ENCODE assay signal across 8 cellular contexts in the genomic region with DNA sequence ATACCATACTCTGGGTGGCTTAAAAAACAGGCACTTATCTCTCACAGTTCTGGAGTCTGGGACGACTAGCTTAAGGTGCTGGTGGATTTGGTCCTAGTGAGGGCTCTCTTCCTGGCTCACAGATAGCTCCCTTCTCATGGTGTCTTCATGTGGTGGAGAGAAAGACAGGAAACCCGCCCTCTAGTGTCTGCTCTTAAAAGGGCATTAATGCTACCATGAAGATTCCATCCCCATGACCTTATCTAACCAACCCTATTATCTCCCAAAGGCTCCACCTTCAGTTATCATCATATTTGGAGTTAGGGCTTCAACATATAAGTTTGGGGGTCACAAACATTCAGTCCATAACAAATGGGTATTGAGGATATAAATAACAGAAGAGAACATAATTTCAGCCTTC.
DNase-seq lines count a peak whose midpoint lies in the region; ATAC-seq and TF ChIP-seq lines count a peak whose summit lies in the region.

No MANE protein-coding gene starts in this region.

- H3K4me1 ChIP-seq in Peyer's patch (no peaks in the 10 kb centered on the region), thyroid gland (no peaks in the 10 kb centered on the region)

- DNase-seq in Peyer's patch (no peak), kidney epithelial cell (ENCODE audit: low read depth) (no peak), sciatic nerve (ENCODE audit: low spot score) (no peak), NCI-H1105 treated with DMSO at 0.1 percent for 48 hours (lab: John Stamatoyannopoulos, UW) (no peak), thyroid gland (no peak)
- DNase-seq in effector CD8-positive, alpha-beta T cell (lab: John Stamatoyannopoulos, UW) = no peak

- intact Hi-C loops in sciatic nerve (cut with DNase I) = no loop called here
- intact Hi-C loops in thyroid gland (cut with DNase I) = no loop called here

- TF ChIP-seq POLR2A in Peyer's patch (IDR thresholded peaks at IDR 0.05) (no peak), thyroid gland (IDR thresholded peaks at IDR 0.05) (no peak)

- ATAC-seq in GM18502 (IDR thresholded peaks at IDR 0.05; ENCODE audit: poor library complexity, unreplicated experiment) = peak; percentile 86
- peak; percentile 92 for ATAC-seq in HG02870 (IDR thresholded peaks at IDR 0.05; ENCODE audit: unreplicated experiment)
- no peak for ATAC-seq in sciatic nerve

- WGBS in thyroid gland, 2 donors = 18 to 44% methylated on average over 2 of the region's 2 CpGs

- H3K9me3 ChIP-seq in Peyer's patch = no peaks in the 10 kb centered on the region
- H3K9me3 ChIP-seq in thyroid gland = no peaks in the 10 kb centered on the region

- H3K27ac ChIP-seq in Peyer's patch = no peak overlapping the region
- no peak overlapping the region for H3K27ac ChIP-seq in thyroid gland

- H3K27me3 ChIP-seq in Peyer's patch (no peaks in the 10 kb centered on the region), kidney epithelial cell (ENCODE audit: control insufficient read depth, insufficient read depth, low read length) (no peaks in the 10 kb centered on the region), thyroid gland (no peaks in the 10 kb centered on the region)

- H3K36me3 ChIP-seq in Peyer's patch (no peaks in the 10 kb centered on the region), kidney epithelial cell (ENCODE audit: control insufficient read depth, insufficient read depth, low read length) (no peaks in the 10 kb centered on the region), thyroid gland (no peaks in the 10 kb centered on the region)

- no peak overlapping the region for H3K4me3 ChIP-seq in Peyer's patch
- no peak overlapping the region for H3K4me3 ChIP-seq in kidney epithelial cell (ENCODE audit: low read depth, low read length)
- H3K4me3 ChIP-seq in thyroid gland (replicated peaks in 1 of 3) = no peak overlapping the region

- TF ChIP-seq CTCF in Peyer's patch (IDR thresholded peaks at IDR 0.05) (peak in 4 of 6 experiments; percentile 28 to 37 (median 36)), kidney epithelial cell (IDR thresholded peaks at IDR 0.05; ENCODE audit: insufficient read depth, low read length, poor library complexity, severe bottlenecking) (peak; percentile 41), thyroid gland (IDR thresholded peaks at IDR 0.05) (no peak)

Comparison
In these comparisons a context has a peak if more than half of its experiments do, and no peak if none do; other contexts are left out.
1. CTCF ChIP-seq: peak in Peyer's patch (4 of 6) and kidney epithelial cell (single experiment); none in thyroid gland (0 of 6).